ENCODE assay signal across 12 cellular contexts in genomic region chr11:123122341-123122740, GRCh38.
DNase-seq lines count a peak whose midpoint lies in the region; ATAC-seq and TF ChIP-seq lines count a peak whose summit lies in the region.
"Had no signal": no experiment of that assay in that cellular context is flagged by ENCODE, and none has a peak within 500 bp of the region (broad histone marks: within the 10 kb centered on the region; RNA-seq: fewer than 3 reads in every experiment).

No MANE protein-coding gene starts in this region.

- H3K27me3 Mint-ChIP-seq in naive thymus-derived CD8-positive, alpha-beta T cell = peaks cover 5 to 16% (median 12%) of the 10 kb centered on the region in 5 donors

- H3K4me3 Mint-ChIP-seq in naive thymus-derived CD8-positive, alpha-beta T cell = no peak overlapping the region
- H3K4me3 Mint-ChIP-seq: immature natural killer cell had no signal

- H3K36me3 Mint-ChIP-seq in naive thymus-derived CD8-positive, alpha-beta T cell = no peaks in the 10 kb centered on the region

- POLR2A ChIA-PET in naive thymus-derived CD8-positive, alpha-beta T cell (lab: Charles Lee) = interaction anchor here (0.7 kb wide), 1 partner anchor 40 kb away, joined by 3 read pairs; no protein-coding TSS in a partner anchor

- H3K4me3 ChIP-seq in cardiac fibroblast (replicated peaks in 1 of 2; ENCODE audit: low read depth in 2 of 2, low read length in 2 of 2) = no peak overlapping the region
- H3K4me3 ChIP-seq: thyroid gland had no signal

- peak overlapping the region in 1 of 10 donors; percentile 45 for H3K27ac Mint-ChIP-seq in naive thymus-derived CD8-positive, alpha-beta T cell
- H3K27ac Mint-ChIP-seq: immature natural killer cell had no signal

- DNase-seq in LHCN-M2 (ENCODE audit: low read depth) (peak; percentile 82), cardiac fibroblast (ENCODE audit: low read depth in 2 of 2) (peak; percentile 75 to 82), iris pigment epithelial cell (ENCODE audit: low read depth) (peak; percentile 75), stromal cell of bone marrow (ENCODE audit: low read depth) (peak; percentile 48)
- DNase-seq in stimulated activated CD4-positive, alpha-beta T cell treated with anti-CD3 and anti-CD28 coated beads, Interleukin-12 subunit alpha, Interleukin-12 subunit beta, amount 100 ng/mL, for 4 hours = no peak
- DNase-seq in naive thymus-derived CD8-positive, alpha-beta T cell = no peak
- DNase-seq: DND-41, immature natural killer cell, NCI-H1048 had no signal

- H3K9me3 Mint-ChIP-seq in naive thymus-derived CD8-positive, alpha-beta T cell = no peaks in the 10 kb centered on the region
- H3K9me3 Mint-ChIP-seq: immature natural killer cell had no signal

- H3K4me1 Mint-ChIP-seq in naive thymus-derived CD8-positive, alpha-beta T cell = peaks cover 0 to 5% (median 2%) of the 10 kb centered on the region in 4 donors
- H3K4me1 Mint-ChIP-seq: immature natural killer cell had no signal

- no peak for TF ChIP-seq CTCF in cardiac fibroblast (IDR thresholded peaks at IDR 0.05; ENCODE audit: low read depth, low read length)

- ATAC-seq in HG02870 (IDR thresholded peaks at IDR 0.05; ENCODE audit: unreplicated experiment) (no peak), GM21825 (IDR thresholded peaks at IDR 0.05; ENCODE audit: unreplicated experiment) (no peak)
- no peak for ATAC-seq in naive thymus-derived CD8-positive, alpha-beta T cell

Comparison
In these comparisons a context has a peak if more than half of its experiments do, and no peak if none do; other contexts are left out.
1. DNase-seq: peak in LHCN-M2 (single experiment), cardiac fibroblast (2 of 2), iris pigment epithelial cell (single experiment) and stromal cell of bone marrow (single experiment); none in stimulated activated CD4-positive, alpha-beta T cell treated with anti-CD3 and anti-CD28 coated beads, Interleukin-12 subunit alpha, Interleukin-12 subunit beta, amount 100 ng/mL, for 4 hours (single experiment) and naive thymus-derived CD8-positive, alpha-beta T cell (0 of 10).